Comparison of ENCODE assay signal across 8 cellular contexts in the genomic region with DNA sequence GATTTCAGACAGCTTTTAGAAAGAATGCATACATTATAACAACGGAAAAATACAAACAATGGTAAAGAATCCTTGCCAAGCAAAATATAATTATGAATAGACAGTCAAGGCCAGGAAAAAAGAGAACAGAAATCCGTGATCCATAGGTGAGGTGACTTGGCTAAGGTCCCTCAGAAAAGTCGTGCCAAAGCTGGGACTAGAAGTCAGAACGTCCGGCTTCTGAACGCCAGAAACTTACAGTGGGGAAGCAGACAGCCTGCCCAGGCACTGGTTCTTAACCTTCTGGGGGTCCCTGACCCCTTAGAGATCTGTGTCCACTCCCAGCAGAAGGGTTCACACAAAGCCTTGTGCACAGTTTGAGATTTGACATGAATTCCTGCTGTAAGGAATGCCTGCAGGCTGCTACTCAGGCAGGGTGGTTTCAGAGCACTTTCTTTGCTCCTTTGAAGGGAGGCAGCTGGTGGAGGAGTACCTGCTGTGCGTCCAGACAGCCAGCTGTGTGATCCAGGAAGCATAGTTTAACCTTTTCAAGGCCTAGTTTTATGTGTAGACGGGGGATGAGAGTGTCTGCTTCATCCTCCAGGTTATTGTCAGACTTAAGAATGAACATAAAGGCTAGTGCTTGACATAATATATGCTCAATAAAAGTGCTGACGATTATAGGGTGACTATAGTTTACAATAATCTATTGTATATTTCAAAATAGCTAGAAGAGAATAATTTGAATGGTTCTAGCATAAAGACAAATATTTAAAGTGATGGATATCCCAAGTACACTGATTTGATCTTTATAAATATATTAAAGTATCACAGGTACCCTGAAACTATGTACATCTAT. TPM values are rescaled to one million over a fixed set of nuclear protein-coding genes. Genes with fewer than 3 reads are reported as not detected.
DNase-seq lines count a peak whose midpoint lies in the region; ATAC-seq and TF ChIP-seq lines count a peak whose summit lies in the region.

No MANE protein-coding gene starts in this region.

- DNase-seq in ACHN: peak; percentile 9
- DNase-seq in Karpas-422: peak; percentile 70
- DNase-seq in choroid plexus epithelial cell (ENCODE audit: low read depth): peak; percentile 65
- no peak for DNase-seq in right lobe of liver
- peak; percentile 43 for DNase-seq in testis
- DNase-seq in OCI-LY7 (ENCODE audit: low spot score): no peak
- no peak for DNase-seq in activated CD4-positive, alpha-beta T cell treated with anti-CD3 and anti-CD28 coated beads for 48 hours

- intact Hi-C loops in right lobe of liver (cut with DNase I) (no loop called here), testis (cut with DNase I; ENCODE audit: low total_unique reads) (no loop called here), OCI-LY7 (cut with micrococcal nuclease; ENCODE audit: unreplicated experiment) (no loop called here)

- peak in 3 of 4 donors; percentile 15 to 23 (median 16) for ATAC-seq in right lobe of liver
- no peak for ATAC-seq in GM18498 (IDR thresholded peaks at IDR 0.05; ENCODE audit: unreplicated experiment)

- in situ Hi-C loops in ACHN (cut with HindIII; ENCODE audit: low pct_ligation_motif_present, low pct_unique_long_range_greater_than_20kb, low sequenced_read_pairs): no loop called here

- peak overlapping the region; percentile 82 for H3K4me2 ChIP-seq in Karpas-422 (ENCODE audit: low read depth, low read length, poor library complexity, severe bottlenecking)
- H3K4me2 ChIP-seq in OCI-LY7 (ENCODE audit: low read length): no peak overlapping the region

- H3K36me3 ChIP-seq in Karpas-422 (ENCODE audit: insufficient read depth, low read length) (0 out of 2 replicates have a peak, but pooled peaks cover 4% of the 10 kb centered on the region), right lobe of liver (no peaks in the 10 kb centered on the region), testis (ENCODE audit: low read depth, missing control alignments) (no peaks in the 10 kb centered on the region), OCI-LY7 (ENCODE audit: insufficient read depth, low read length) (no peaks in the 10 kb centered on the region)

- peak overlapping the region; percentile 75 for H3K9ac ChIP-seq in Karpas-422 (ENCODE audit: low read length)

- H3K79me2 ChIP-seq in Karpas-422 (ENCODE audit: low read length) (peaks cover 59% of the 10 kb centered on the region), OCI-LY7 (ENCODE audit: insufficient read depth, low read depth, low read length) (no peaks in the 10 kb centered on the region)

- H3K27me3 ChIP-seq in Karpas-422 (ENCODE audit: low read length) (no peaks in the 10 kb centered on the region), right lobe of liver (no peaks in the 10 kb centered on the region), testis (no peaks in the 10 kb centered on the region)

- H4K20me1 ChIP-seq in Karpas-422 (ENCODE audit: insufficient read depth, low read depth, low read length) (no peaks in the 10 kb centered on the region), OCI-LY7 (ENCODE audit: insufficient read depth, low read length) (no peaks in the 10 kb centered on the region)

- H3K4me3 ChIP-seq in Karpas-422 (ENCODE audit: low read length) (peak overlapping the region; percentile 77), choroid plexus epithelial cell (ENCODE audit: low read depth, low read length) (peak overlapping the region; percentile 59), right lobe of liver (peak overlapping the region; percentile 60 to 71 (median 60)), testis (peak overlapping the region; percentile 62 to 63), OCI-LY7 (ENCODE audit: low read depth, low read length, poor library complexity, severe bottlenecking) (no peak overlapping the region)

- H3K27ac ChIP-seq in Karpas-422 (ENCODE audit: low read length) (peak overlapping the region; percentile 92), right lobe of liver (peak overlapping the region; percentile 22 to 71 (median 59)), testis (peak overlapping the region; percentile 74 to 83), OCI-LY7 (ENCODE audit: low read depth, low read length, poor library complexity, severe bottlenecking) (no peak overlapping the region)

- 24% methylated on average over 9 of the region's 9 CpGs for WGBS in right lobe of liver (ENCODE audit: insufficient coverage, low coverage, low lambda C conversion rate, missing lambda C conversion rate)
- 13 to 16% methylated on average over 9 of the region's 9 CpGs for WGBS in testis, 2 donors

- H3K9me3 ChIP-seq in Karpas-422 (ENCODE audit: low read length): no peaks in the 10 kb centered on the region
- no peaks in the 10 kb centered on the region for H3K9me3 ChIP-seq in right lobe of liver
- H3K9me3 ChIP-seq in testis: no peaks in the 10 kb centered on the region
- no peaks in the 10 kb centered on the region for H3K9me3 ChIP-seq in OCI-LY7 (ENCODE audit: low read length)

- no peaks in the 10 kb centered on the region for H3K9me2 ChIP-seq in Karpas-422 (replicated peaks; ENCODE audit: insufficient read depth, low read length)
- no peaks in the 10 kb centered on the region for H3K9me2 ChIP-seq in OCI-LY7 (ENCODE audit: insufficient read depth, low read length)

- peaks cover 49% of the 10 kb centered on the region for H3K4me1 ChIP-seq in Karpas-422 (ENCODE audit: low read length)
- peaks cover 0 to 41% (median 12%) of the 10 kb centered on the region in 4 donors for H3K4me1 ChIP-seq in right lobe of liver
- peaks cover 19% of the 10 kb centered on the region for H3K4me1 ChIP-seq in testis
- no peaks in the 10 kb centered on the region for H3K4me1 ChIP-seq in OCI-LY7 (ENCODE audit: insufficient read depth, low read length, poor library complexity, severe bottlenecking)

- POLR2A ChIA-PET in OCI-LY7 (lab: Charles Lee): interaction anchor here (0.6 to 1.3 kb wide), 10 partner anchors 12 to 140 kb away, joined by 3 to 4 read pairs (median 3); no protein-coding TSS in a partner anchor

- H2AFZ ChIP-seq in Karpas-422 (ENCODE audit: low read length) (peak overlapping the region; percentile 46), OCI-LY7 (ENCODE audit: low read length) (no peak overlapping the region; the same call in 1 of the 2 replicates)

- no peak for TF ChIP-seq CTCF in choroid plexus epithelial cell (conservative IDR thresholded peaks at IDR 0.05; ENCODE audit: low read depth, low read length)
- TF ChIP-seq CTCF in right lobe of liver (IDR thresholded peaks at IDR 0.05): no peak
- no peak for TF ChIP-seq CTCF in testis (IDR thresholded peaks at IDR 0.05)
- TF ChIP-seq CTCF in OCI-LY7 (conservative IDR thresholded peaks at IDR 0.05; ENCODE audit: low read length): no peak

- CTCF ChIA-PET in OCI-LY7 (lab: Charles Lee; ENCODE audit: unreplicated experiment): no interaction called here

- no peak for TF ChIP-seq POLR2A in right lobe of liver (IDR thresholded peaks at IDR 0.05)
- no peak for TF ChIP-seq POLR2A in testis (IDR thresholded peaks at IDR 0.05)

- BruUV-seq in OCI-LY7 (replicated peaks; lab: Mats Ljungman, UMichigan): no TSS peak

RNA-seq across cellular contexts. Expression of a gene that starts 0.9 kb away (rescaled TPM):
- total RNA-seq in Karpas-422 (2014; rRNA removed; shearing (Covaris generic); ENCODE audit: low replicate concordance): 17.0 and 30.0 TPM in 2 replicates
- 1 to 10 TPM; 1.6 to 7.3 (median 2.1) TPM for total RNA-seq in right lobe of liver
- total RNA-seq in testis: 10 to 100 TPM; 13.4 to 17.8 TPM
- polyA plus RNA-seq in testis (ENCODE audit: insufficient read depth, low read depth, low replicate concordance): 12.9 TPM
- not detected in 2 replicates for total RNA-seq in OCI-LY7 (2014; rRNA removed; shearing (Covaris generic))
- 1.4 and 1.7 TPM in 2 replicates for total RNA-seq in OCI-LY7 (2022)

RNA-seq across cellular contexts. Expression of a gene that starts 30.9 kb away (rescaled TPM):
- total RNA-seq in Karpas-422 (2014; rRNA removed; shearing (Covaris generic); ENCODE audit: low replicate concordance): 193 and 274 TPM in 2 replicates
- total RNA-seq in right lobe of liver (10 to 100 TPM; 79.7 to 87.1 (median 83.8) TPM), testis (100 to 1,000 TPM; 148 to 192 TPM), OCI-LY7 (2022) (187 and 189 TPM in 2 replicates)
- 129 TPM for polyA plus RNA-seq in testis (ENCODE audit: insufficient read depth, low read depth, low replicate concordance)
- 161 and 176 TPM in 2 replicates for total RNA-seq in OCI-LY7 (2014; rRNA removed; shearing (Covaris generic))

Comparison
In these comparisons a context has a peak if more than half of its experiments do, and no peak if none do; other contexts are left out.
1. DNase-seq: peak in ACHN (single experiment), Karpas-422 (single experiment), choroid plexus epithelial cell (single experiment) and testis (single experiment); none in right lobe of liver (0 of 3), OCI-LY7 (single experiment) and activated CD4-positive, alpha-beta T cell treated with anti-CD3 and anti-CD28 coated beads for 48 hours (single experiment).